Comparison of ENCODE assay signal across 31 cellular contexts in the genomic region with DNA sequence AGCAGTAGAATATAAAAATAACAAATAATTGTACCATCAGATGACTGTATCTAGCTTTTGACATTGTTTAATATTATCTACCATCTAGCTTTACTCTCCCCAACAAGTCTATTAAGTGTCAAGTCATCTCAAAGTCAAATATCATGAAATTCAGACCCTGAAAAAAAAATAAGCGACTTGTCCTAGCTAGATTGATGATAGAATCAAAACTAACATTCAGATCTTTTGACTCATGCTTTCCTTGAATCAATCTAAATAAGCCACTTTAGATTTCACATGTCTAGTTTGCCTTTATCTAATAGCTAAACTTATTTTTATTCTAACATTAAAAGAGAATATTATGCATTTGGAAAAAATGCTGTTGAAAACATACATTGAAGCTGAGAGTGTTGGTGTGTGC. TPM values are rescaled to one million over a fixed set of nuclear protein-coding genes. Genes with fewer than 3 reads are reported as not detected.
"Had no signal": no experiment of that assay in that cellular context is flagged by ENCODE, and none has a peak within 500 bp of the region (broad histone marks: within the 10 kb centered on the region; RNA-seq: fewer than 3 reads in every experiment).

No MANE protein-coding gene starts in this region.

- H3K27me3 ChIP-seq: adrenal gland had no signal

- H3K4me1 ChIP-seq: adrenal gland had no signal

- H3K36me3 Mint-ChIP-seq: activated naive CD4-positive, alpha-beta T cell treated with anti-CD3 and anti-CD28 coated beads, Interleukin-2, amount 50 U/mL, for 72 hours; WTC11 had no signal

- H3K9me3 Mint-ChIP-seq: activated CD4-positive, alpha-beta T cell treated with anti-CD3 and anti-CD28 coated beads, Interleukin-2, amount 10 ng/mL, durations not matched to agents 7 days and 5 days; activated naive CD4-positive, alpha-beta T cell treated with anti-CD3 and anti-CD28 coated beads for 36 hours; activated naive CD4-positive, alpha-beta T cell treated with anti-CD3 and anti-CD28 coated beads, Interleukin-2, amount 50 U/mL, for 72 hours; activated T-cell treated with anti-CD3 and anti-CD28 coated beads, Interleukin-2, amount 50 U/mL, for 4 hours; activated T-helper 1 cell treated with anti-CD3 and anti-CD28 coated beads, Interleukin-12 subunit alpha, Interleukin-12 subunit beta, Interleukin-2, Interleukin-4 antibody, amounts not matched to agents 30 ng/mL and 10 ng/mL and 1 ng/mL, durations not matched to agents 14 hours and 24 hours and 36 hours; T-helper 1 cell treated with Interleukin-12 subunit alpha and Interleukin-12 subunit beta and Interleukin-4 antibody, amounts not matched to agents 30 μg/mL and 1 μg/mL, for 36 hours; T-helper 2 cell treated with Interferon-gamma antibody and Interleukin-4, amounts not matched to agents 5 μg/mL and 100 μg/mL, for 36 hours; WTC11 had no signal

- DNase-seq: activated CD4-positive, alpha-beta T cell treated with anti-CD3 and anti-CD28 coated beads for 36 hours; activated CD4-positive, alpha-beta T cell treated with anti-CD3 and anti-CD28 coated beads, Interleukin-2, amount 10 ng/mL, durations not matched to agents 7 days and 5 days; activated CD4-positive, alpha-beta T cell treated with anti-CD3 and anti-CD28 coated beads, Interleukin-2, amount 50 U/mL, for 48 hours; activated CD8-positive, alpha-beta memory T cell treated with anti-CD3 and anti-CD28 coated beads, Interleukin-2, amount 50 U/mL, for 4 hours; activated CD8-positive, alpha-beta T cell treated with anti-CD3 and anti-CD28 coated beads, Interleukin-2, amount 10 ng/mL, durations not matched to agents 7 days and 5 days; activated gamma-delta T cell treated with Interleukin-2 at 50 U/mL for 16 hours; activated naive CD4-positive, alpha-beta T cell treated with anti-CD3 and anti-CD28 coated beads for 36 hours; activated T-cell treated with anti-CD3 and anti-CD28 coated beads for 4 hours; activated T-cell treated with anti-CD3 and anti-CD28 coated beads, Interleukin-2, amount 50 U/mL, for 4 hours; adrenal gland; central memory CD4-positive, alpha-beta T cell; NCI-H1048; NCI-H1105 treated with DMSO at 0.1 percent for 48 hours; NCI-H1436 treated with DMSO at 0.1 percent for 48 hours; NCI-H1694 treated with DMSO at 0.1 percent for 48 hours; NCI-H2029; NCI-H510A; NCI-H526; NCI-H748 treated with DMSO at 0.1 percent for 48 hours; NK-92 treated with Interleukin-12 subunit alpha and Interleukin-12 subunit beta, amount 100 ng/mL, for 24 hours; SIG-M5 had no signal

- H3K27ac Mint-ChIP-seq: activated CD4-positive, alpha-beta T cell treated with anti-CD3 and anti-CD28 coated beads for 36 hours; activated CD4-positive, alpha-beta T cell treated with anti-CD3 and anti-CD28 coated beads, Interleukin-2, amount 10 ng/mL, durations not matched to agents 7 days and 5 days; activated CD8-positive, alpha-beta T cell treated with anti-CD3 and anti-CD28 coated beads, Interleukin-2, amount 10 ng/mL, durations not matched to agents 7 days and 5 days; activated naive CD4-positive, alpha-beta T cell treated with anti-CD3 and anti-CD28 coated beads for 36 hours; activated naive CD4-positive, alpha-beta T cell treated with anti-CD3 and anti-CD28 coated beads, Interleukin-2, amount 50 U/mL, for 72 hours; activated T-helper 1 cell treated with anti-CD3 and anti-CD28 coated beads, Interleukin-12 subunit alpha, Interleukin-12 subunit beta, Interleukin-2, Interleukin-4 antibody, amounts not matched to agents 30 ng/mL and 10 ng/mL and 1 ng/mL, durations not matched to agents 14 hours and 24 hours and 36 hours; brain; T-helper 1 cell treated with Interleukin-12 subunit alpha and Interleukin-12 subunit beta and Interleukin-4 antibody, amounts not matched to agents 30 μg/mL and 1 μg/mL, for 36 hours; T-helper 2 cell treated with Interferon-gamma antibody and Interleukin-4, amounts not matched to agents 5 μg/mL and 100 μg/mL, for 36 hours; WTC11 had no signal

- H3K27ac ChIP-seq: adrenal gland, PC-9, RWPE1 had no signal

- H3K27me3 Mint-ChIP-seq: activated CD4-positive, alpha-beta T cell treated with anti-CD3 and anti-CD28 coated beads for 36 hours; brain had no signal

- H3K4me1 Mint-ChIP-seq: activated CD4-positive, alpha-beta T cell treated with anti-CD3 and anti-CD28 coated beads for 36 hours; activated CD4-positive, alpha-beta T cell treated with anti-CD3 and anti-CD28 coated beads, Interleukin-2, amount 10 ng/mL, durations not matched to agents 7 days and 5 days had no signal

- H2AFZ ChIP-seq: PC-9 had no signal

- H3K4me3 ChIP-seq: adrenal gland, PC-9 had no signal

- H3K36me3 ChIP-seq: adrenal gland had no signal

- H3K4me3 Mint-ChIP-seq: activated CD4-positive, alpha-beta T cell treated with anti-CD3 and anti-CD28 coated beads for 36 hours; activated CD4-positive, alpha-beta T cell treated with anti-CD3 and anti-CD28 coated beads, Interleukin-2, amount 10 ng/mL, durations not matched to agents 7 days and 5 days; activated CD8-positive, alpha-beta T cell treated with anti-CD3 and anti-CD28 coated beads, Interleukin-2, amount 10 ng/mL, durations not matched to agents 7 days and 5 days; activated naive CD4-positive, alpha-beta T cell treated with anti-CD3 and anti-CD28 coated beads for 36 hours; activated T-cell treated with anti-CD3 and anti-CD28 coated beads, Interleukin-2, amount 50 U/mL, for 4 hours; activated T-helper 1 cell treated with anti-CD3 and anti-CD28 coated beads, Interleukin-12 subunit alpha, Interleukin-12 subunit beta, Interleukin-2, Interleukin-4 antibody, amounts not matched to agents 30 ng/mL and 10 ng/mL and 1 ng/mL, durations not matched to agents 14 hours and 24 hours and 36 hours; brain; T-helper 1 cell treated with Interleukin-12 subunit alpha and Interleukin-12 subunit beta and Interleukin-4 antibody, amounts not matched to agents 30 μg/mL and 1 μg/mL, for 36 hours; T-helper 2 cell treated with Interferon-gamma antibody and Interleukin-4, amounts not matched to agents 5 μg/mL and 100 μg/mL, for 36 hours; WTC11 had no signal

- ATAC-seq: activated CD4-positive, alpha-beta T cell treated with anti-CD3 and anti-CD28 coated beads for 36 hours; activated CD4-positive, CD25-positive, alpha-beta regulatory T cell treated with anti-CD3 and anti-CD28 coated beads, Interleukin-2, amount 50 U/mL, for 24 hours; activated CD8-positive, alpha-beta T cell treated with anti-CD3 and anti-CD28 coated beads, Interleukin-2, amount 10 ng/mL, durations not matched to agents 7 days and 5 days; activated naive CD4-positive, alpha-beta T cell treated with anti-CD3 and anti-CD28 coated beads, Interleukin-2, amount 50 U/mL, for 72 hours; activated T-cell treated with anti-CD3 and anti-CD28 coated beads, Interleukin-2, amount 50 U/mL, for 4 hours; Right ventricle myocardium inferior; WTC11 had no signal

RNA-seq across cellular contexts. Expression of a gene that starts 35.4 kb away (rescaled TPM):
- total RNA-seq: activated naive CD4-positive, alpha-beta T cell treated with anti-CD3 and anti-CD28 coated beads for 36 hours; activated T-cell treated with anti-CD3 and anti-CD28 coated beads, Interleukin-2, amount 50 U/mL, for 4 hours; activated T-helper 1 cell treated with anti-CD3 and anti-CD28 coated beads, Interleukin-12 subunit alpha, Interleukin-12 subunit beta, Interleukin-2, Interleukin-4 antibody, amounts not matched to agents 30 ng/mL and 10 ng/mL and 1 ng/mL, durations not matched to agents 14 hours and 24 hours and 36 hours; PC-9 had no signal
